In genomic region chr19:34733266-34733825, GRCh38 we compare ENCODE assay signal across 1 cellular context.
A peak's percentile ranks its signal among the peaks of the same experiment; 100 is the strongest.
TF ChIP-seq lines count a peak whose summit lies in the region.

No MANE protein-coding gene starts in this region.

TF ChIP-seq in A549, 52 proteins besides CTCF, POLR2A, EP300 and RAD21 (continued from another document):
- peak; percentile 63; the same call in 1 of the 2 replicates for TF ChIP-seq E2F6 (IDR thresholded peaks at IDR 0.05; ENCODE audit: borderline replicate concordance, low read depth)
- no peak for TF ChIP-seq USF2 (IDR thresholded peaks at IDR 0.05)
- TF ChIP-seq CHD2 (IDR thresholded peaks at IDR 0.05; ENCODE audit: low read length, partially characterized antibody): no peak
- TF ChIP-seq MAFK (IDR thresholded peaks at IDR 0.05; ENCODE audit: partially characterized antibody): no peak
- peak; percentile 84 for TF ChIP-seq MYC (IDR thresholded peaks at IDR 0.05; ENCODE audit: borderline replicate concordance, low read length)
- no peak for TF ChIP-seq ATOH8 (CRISPR knock-in tag; IDR thresholded peaks at IDR 0.05; ENCODE audit: low read depth)
- no peak for TF ChIP-seq ESRRA (IDR thresholded peaks at IDR 0.05; ENCODE audit: borderline replicate concordance, low read length)
TF ChIP-seq in A549: peak in this region for 4.
